ENCODE assay signal across 1 cellular context in the genomic region with DNA sequence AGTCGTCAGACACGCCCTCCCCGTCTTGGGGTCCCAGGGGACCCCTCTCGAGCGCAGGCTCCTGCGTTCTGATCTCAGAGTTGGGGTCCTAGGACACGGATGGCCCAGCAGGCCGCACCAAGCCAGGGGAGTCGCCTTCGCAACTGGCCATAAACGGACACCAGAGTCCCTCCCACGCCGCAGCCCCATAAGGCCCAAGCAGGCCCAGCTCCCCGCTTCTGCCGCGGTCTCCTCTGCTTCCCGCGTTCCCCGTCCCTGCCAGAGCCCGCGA.
TF ChIP-seq lines count a peak whose summit lies in the region.

No MANE protein-coding gene starts in this region.

TF ChIP-seq in WTC11, 78 proteins besides CTCF, POLR2A, EP300 and RAD21 (continued from another document):
- TF ChIP-seq, protein P1, sequence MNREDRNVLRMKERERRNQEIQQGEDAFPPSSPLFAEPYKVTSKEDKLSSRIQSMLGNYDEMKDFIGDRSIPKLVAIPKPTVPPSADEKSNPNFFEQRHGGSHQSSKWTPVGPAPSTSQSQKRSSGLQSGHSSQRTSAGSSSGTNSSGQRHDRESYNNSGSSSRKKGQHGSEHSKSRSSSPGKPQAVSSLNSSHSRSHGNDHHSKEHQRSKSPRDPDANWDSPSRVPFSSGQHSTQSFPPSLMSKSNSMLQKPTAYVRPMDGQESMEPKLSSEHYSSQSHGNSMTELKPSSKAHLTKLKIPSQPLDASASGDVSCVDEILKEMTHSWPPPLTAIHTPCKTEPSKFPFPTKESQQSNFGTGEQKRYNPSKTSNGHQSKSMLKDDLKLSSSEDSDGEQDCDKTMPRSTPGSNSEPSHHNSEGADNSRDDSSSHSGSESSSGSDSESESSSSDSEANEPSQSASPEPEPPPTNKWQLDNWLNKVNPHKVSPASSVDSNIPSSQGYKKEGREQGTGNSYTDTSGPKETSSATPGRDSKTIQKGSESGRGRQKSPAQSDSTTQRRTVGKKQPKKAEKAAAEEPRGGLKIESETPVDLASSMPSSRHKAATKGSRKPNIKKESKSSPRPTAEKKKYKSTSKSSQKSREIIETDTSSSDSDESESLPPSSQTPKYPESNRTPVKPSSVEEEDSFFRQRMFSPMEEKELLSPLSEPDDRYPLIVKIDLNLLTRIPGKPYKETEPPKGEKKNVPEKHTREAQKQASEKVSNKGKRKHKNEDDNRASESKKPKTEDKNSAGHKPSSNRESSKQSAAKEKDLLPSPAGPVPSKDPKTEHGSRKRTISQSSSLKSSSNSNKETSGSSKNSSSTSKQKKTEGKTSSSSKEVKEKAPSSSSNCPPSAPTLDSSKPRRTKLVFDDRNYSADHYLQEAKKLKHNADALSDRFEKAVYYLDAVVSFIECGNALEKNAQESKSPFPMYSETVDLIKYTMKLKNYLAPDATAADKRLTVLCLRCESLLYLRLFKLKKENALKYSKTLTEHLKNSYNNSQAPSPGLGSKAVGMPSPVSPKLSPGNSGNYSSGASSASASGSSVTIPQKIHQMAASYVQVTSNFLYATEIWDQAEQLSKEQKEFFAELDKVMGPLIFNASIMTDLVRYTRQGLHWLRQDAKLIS (CRISPR knock-in tag; IDR thresholded peaks at IDR 0.05; ENCODE audit: borderline replicate concordance) = no peak
- no peak for TF ChIP-seq ZNF121 (CRISPR knock-in tag; IDR thresholded peaks at IDR 0.05)
- TF ChIP-seq, protein P2, sequence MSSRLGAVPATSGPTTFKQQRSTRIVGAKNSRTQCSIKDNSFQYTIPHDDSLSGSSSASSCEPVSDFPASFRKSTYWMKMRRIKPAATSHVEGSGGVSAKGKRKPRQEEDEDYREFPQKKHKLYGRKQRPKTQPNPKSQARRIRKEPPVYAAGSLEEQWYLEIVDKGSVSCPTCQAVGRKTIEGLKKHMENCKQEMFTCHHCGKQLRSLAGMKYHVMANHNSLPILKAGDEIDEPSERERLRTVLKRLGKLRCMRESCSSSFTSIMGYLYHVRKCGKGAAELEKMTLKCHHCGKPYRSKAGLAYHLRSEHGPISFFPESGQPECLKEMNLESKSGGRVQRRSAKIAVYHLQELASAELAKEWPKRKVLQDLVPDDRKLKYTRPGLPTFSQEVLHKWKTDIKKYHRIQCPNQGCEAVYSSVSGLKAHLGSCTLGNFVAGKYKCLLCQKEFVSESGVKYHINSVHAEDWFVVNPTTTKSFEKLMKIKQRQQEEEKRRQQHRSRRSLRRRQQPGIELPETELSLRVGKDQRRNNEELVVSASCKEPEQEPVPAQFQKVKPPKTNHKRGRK (CRISPR knock-in tag; IDR thresholded peaks at IDR 0.05; ENCODE audit: borderline replicate concordance) = no peak
- TF ChIP-seq CREB1 (CRISPR knock-in tag; IDR thresholded peaks at IDR 0.05) = no peak
- TF ChIP-seq JAZF1 (CRISPR knock-in tag; IDR thresholded peaks at IDR 0.05) = no peak
- TF ChIP-seq ZNF263 (CRISPR knock-in tag; IDR thresholded peaks at IDR 0.05; ENCODE audit: low read depth) = no peak
- TF ChIP-seq, protein P3, sequence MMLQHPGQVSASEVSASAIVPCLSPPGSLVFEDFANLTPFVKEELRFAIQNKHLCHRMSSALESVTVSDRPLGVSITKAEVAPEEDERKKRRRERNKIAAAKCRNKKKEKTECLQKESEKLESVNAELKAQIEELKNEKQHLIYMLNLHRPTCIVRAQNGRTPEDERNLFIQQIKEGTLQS (CRISPR knock-in tag; conservative IDR thresholded peaks at IDR 0.05) = no peak
- TF ChIP-seq CDX4 (CRISPR knock-in tag; IDR thresholded peaks at IDR 0.05; ENCODE audit: borderline replicate concordance) = no peak
- TF ChIP-seq SOX15 (CRISPR knock-in tag; IDR thresholded peaks at IDR 0.05) = no peak
- no peak for TF ChIP-seq ZBTB21 (CRISPR knock-in tag; IDR thresholded peaks at IDR 0.05; ENCODE audit: borderline replicate concordance)
